Comparison of ENCODE assay signal across 8 cellular contexts in the genomic region with DNA sequence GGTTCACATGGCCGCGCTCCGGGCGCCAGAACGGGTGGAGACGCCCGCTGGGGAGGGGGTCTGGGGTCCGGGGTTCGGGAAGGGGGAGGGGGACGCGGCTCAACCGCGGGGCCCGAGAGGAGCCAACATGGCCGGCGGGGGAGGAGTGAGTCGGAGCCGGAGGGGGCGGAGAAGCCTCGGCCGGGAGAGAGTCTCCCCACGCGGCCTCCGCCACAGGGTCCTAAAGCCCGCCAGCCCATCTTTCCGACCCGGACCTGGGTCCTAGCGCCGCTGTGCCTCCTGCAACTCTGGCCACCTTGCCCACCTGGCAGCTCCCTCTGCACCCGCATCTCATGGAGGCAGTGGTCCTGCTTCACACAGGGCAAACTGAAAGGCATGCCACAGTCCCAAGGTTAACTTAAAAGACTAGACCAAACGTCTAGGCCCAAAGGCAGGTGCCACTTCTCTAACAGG. TPM values are rescaled to one million over a fixed set of nuclear protein-coding genes. Genes with fewer than 3 reads are reported as not detected.
A peak's percentile ranks its signal among the peaks of the same experiment; 100 is the strongest.
DNase-seq lines count a peak whose midpoint lies in the region; ATAC-seq and TF ChIP-seq lines count a peak whose summit lies in the region.

TSS of gene BAZ2A (minus strand) at position 147 of the 453 bp plus-strand sequence. CDS start 12,796 bp downstream, outside the sequence.

- H3K9me3 ChIP-seq in smooth muscle cell (replicated peaks; ENCODE audit: low read depth), result no peaks in the 10 kb centered on the region

- peak within 1 kb of the TSS; percentile 91 for H3K4me2 ChIP-seq in smooth muscle cell

- in situ Hi-C loops in ACHN (cut with HindIII; ENCODE audit: low pct_ligation_motif_present, low pct_unique_long_range_greater_than_20kb, low sequenced_read_pairs), result no loop called here

- peaks cover 92% of the 10 kb centered on the region for H3K79me2 ChIP-seq in smooth muscle cell (ENCODE audit: low read depth)

- peaks cover 72 to 85% of the 10 kb centered on the region in 2 donors for H3K4me1 Mint-ChIP-seq in immature natural killer cell

- H3K9ac ChIP-seq in smooth muscle cell (ENCODE audit: low read depth), result peak within 1 kb of the TSS; percentile 96

- peak within 1 kb of the TSS; percentile 97 for H3K4me3 ChIP-seq in smooth muscle cell

- no peaks in the 10 kb centered on the region for H3K9me3 Mint-ChIP-seq in immature natural killer cell

- peak within 1 kb of the TSS; percentile 78 for H2AFZ ChIP-seq in smooth muscle cell (ENCODE audit: low read depth)

- TF ChIP-seq CTCF in smooth muscle cell (IDR thresholded peaks at IDR 0.05; ENCODE audit: borderline replicate concordance, insufficient read depth, poor library complexity, severe bottlenecking), result no peak

- peaks cover 3 to 6% (median 4%) of the 10 kb centered on the region in 3 donors for H3K36me3 Mint-ChIP-seq in immature natural killer cell

- peak within 1 kb of the TSS; percentile 88 to 90 (median 89) for H3K4me3 Mint-ChIP-seq in immature natural killer cell

- peak; percentile 58 for ATAC-seq in GM18909 (IDR thresholded peaks at IDR 0.05; ENCODE audit: poor library complexity, unreplicated experiment)
- ATAC-seq in HG03175 (IDR thresholded peaks at IDR 0.05; ENCODE audit: unreplicated experiment), result peak; percentile 66

- 4% methylated on average over 9 of the region's 31 CpGs for WGBS in smooth muscle cell (ENCODE audit: low lambda C conversion rate)

- H3F3A ChIP-seq in smooth muscle cell (ENCODE audit: low read depth), result peaks cover 8% of the 10 kb centered on the region

- H3K27ac ChIP-seq in caudate nucleus (ENCODE audit: low read depth, low read length) (peak within 1 kb of the TSS; percentile 86), smooth muscle cell (ENCODE audit: low read depth) (peak within 1 kb of the TSS; percentile 91)

- peaks cover 87% of the 10 kb centered on the region for H4K20me1 ChIP-seq in smooth muscle cell (ENCODE audit: low read depth)

- H3K36me3 ChIP-seq in smooth muscle cell (ENCODE audit: low read depth), result no peaks in the 10 kb centered on the region

- peaks cover 11 to 23% (median 19%) of the 10 kb centered on the region in 3 donors for H3K27me3 Mint-ChIP-seq in immature natural killer cell (ENCODE audit: low read depth in 3 of 3)

- DNase-seq in ACHN (peak; percentile 89), NCI-H226 (peak; percentile 92), caudate nucleus (lab: John Stamatoyannopoulos, UW) (peak in 60 of 61 donors; percentile 47 to 94 (median 86)), immature natural killer cell (peak; percentile 83 to 85 (median 84)), smooth muscle cell (lab: John Stamatoyannopoulos, UW; ENCODE audit: unreplicated experiment) (peak; percentile 42)
- DNase-seq in activated CD4-positive, CD25-positive, alpha-beta regulatory T cell treated with anti-CD3 and anti-CD28 coated beads, Interleukin-2, amount 50 U/mL, for 16 hours (ENCODE audit: low read depth, low spot score), result peak; percentile 67

- H3K27me3 ChIP-seq in smooth muscle cell (ENCODE audit: low read depth), result no peaks in the 10 kb centered on the region

- peaks cover 40% of the 10 kb centered on the region for H3K4me1 ChIP-seq in smooth muscle cell (ENCODE audit: low read depth)

- peak within 1 kb of the TSS; percentile 94 to 97 (median 96) for H3K27ac Mint-ChIP-seq in immature natural killer cell

RNA-seq across cellular contexts. Expression of gene BAZ2A, which starts in this region (rescaled TPM):
- polyA plus RNA-seq in immature natural killer cell (10 to 100 TPM in 2 of 3 donors, 1 to 10 TPM in 1; 6.5 to 37.5 (median 11.9) TPM), smooth muscle cell (26.2 and 38.3 TPM in 2 replicates)
- 33.4 and 34.1 TPM in 2 replicates for total RNA-seq in smooth muscle cell

Comparison
In these comparisons a context has a peak if more than half of its experiments do, and no peak if none do; other contexts are left out.
1. Peak in every context shown above with its lines: DNase-seq, ATAC-seq, H3K4me3 ChIP-seq and H3K27ac ChIP-seq.
2. DNase-seq: peak in every context shown above with its lines; median percentile 92 in NCI-H226; 89 in ACHN; 86 in caudate nucleus; 84 in immature natural killer cell; 67 in activated CD4-positive, CD25-positive, alpha-beta regulatory T cell treated with anti-CD3 and anti-CD28 coated beads, Interleukin-2, amount 50 U/mL, for 16 hours; 42 in smooth muscle cell.